In genomic region chr7:151728286-151728660, GRCh38 we compare ENCODE assay signal across 1 cellular context.
TF ChIP-seq lines count a peak whose summit lies in the region.

No MANE protein-coding gene starts in this region.

TF ChIP-seq in SK-N-SH treated with all-trans-retinoic acid at 6 μM for 48 hours, 23 proteins besides CTCF, POLR2A, EP300 and RAD21 (continued from another document):
- TF ChIP-seq POU6F1 (CRISPR knock-in tag; IDR thresholded peaks at IDR 0.05; ENCODE audit: borderline replicate concordance, low read depth) (no peak), CSDC2 (CRISPR knock-in tag; IDR thresholded peaks at IDR 0.05) (no peak), ISL1 (CRISPR knock-in tag; IDR thresholded peaks at IDR 0.05) (no peak), TOX (CRISPR knock-in tag; IDR thresholded peaks at IDR 0.05; ENCODE audit: borderline replicate concordance) (no peak), GLIS3 (CRISPR knock-in tag; IDR thresholded peaks at IDR 0.05) (no peak), ESRRG (CRISPR knock-in tag; IDR thresholded peaks at IDR 0.05) (no peak)
- TF ChIP-seq, protein P1, sequence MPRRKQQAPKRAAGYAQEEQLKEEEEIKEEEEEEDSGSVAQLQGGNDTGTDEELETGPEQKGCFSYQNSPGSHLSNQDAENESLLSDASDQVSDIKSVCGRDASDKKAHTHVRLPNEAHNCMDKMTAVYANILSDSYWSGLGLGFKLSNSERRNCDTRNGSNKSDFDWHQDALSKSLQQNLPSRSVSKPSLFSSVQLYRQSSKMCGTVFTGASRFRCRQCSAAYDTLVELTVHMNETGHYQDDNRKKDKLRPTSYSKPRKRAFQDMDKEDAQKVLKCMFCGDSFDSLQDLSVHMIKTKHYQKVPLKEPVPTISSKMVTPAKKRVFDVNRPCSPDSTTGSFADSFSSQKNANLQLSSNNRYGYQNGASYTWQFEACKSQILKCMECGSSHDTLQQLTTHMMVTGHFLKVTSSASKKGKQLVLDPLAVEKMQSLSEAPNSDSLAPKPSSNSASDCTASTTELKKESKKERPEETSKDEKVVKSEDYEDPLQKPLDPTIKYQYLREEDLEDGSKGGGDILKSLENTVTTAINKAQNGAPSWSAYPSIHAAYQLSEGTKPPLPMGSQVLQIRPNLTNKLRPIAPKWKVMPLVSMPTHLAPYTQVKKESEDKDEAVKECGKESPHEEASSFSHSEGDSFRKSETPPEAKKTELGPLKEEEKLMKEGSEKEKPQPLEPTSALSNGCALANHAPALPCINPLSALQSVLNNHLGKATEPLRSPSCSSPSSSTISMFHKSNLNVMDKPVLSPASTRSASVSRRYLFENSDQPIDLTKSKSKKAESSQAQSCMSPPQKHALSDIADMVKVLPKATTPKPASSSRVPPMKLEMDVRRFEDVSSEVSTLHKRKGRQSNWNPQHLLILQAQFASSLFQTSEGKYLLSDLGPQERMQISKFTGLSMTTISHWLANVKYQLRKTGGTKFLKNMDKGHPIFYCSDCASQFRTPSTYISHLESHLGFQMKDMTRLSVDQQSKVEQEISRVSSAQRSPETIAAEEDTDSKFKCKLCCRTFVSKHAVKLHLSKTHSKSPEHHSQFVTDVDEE (CRISPR knock-in tag; IDR thresholded peaks at IDR 0.05), result no peak
TF ChIP-seq in SK-N-SH treated with all-trans-retinoic acid at 6 μM for 48 hours: peak in this region for 0.
